Comparison of ENCODE assay signal across 8 cellular contexts in the genomic region with DNA sequence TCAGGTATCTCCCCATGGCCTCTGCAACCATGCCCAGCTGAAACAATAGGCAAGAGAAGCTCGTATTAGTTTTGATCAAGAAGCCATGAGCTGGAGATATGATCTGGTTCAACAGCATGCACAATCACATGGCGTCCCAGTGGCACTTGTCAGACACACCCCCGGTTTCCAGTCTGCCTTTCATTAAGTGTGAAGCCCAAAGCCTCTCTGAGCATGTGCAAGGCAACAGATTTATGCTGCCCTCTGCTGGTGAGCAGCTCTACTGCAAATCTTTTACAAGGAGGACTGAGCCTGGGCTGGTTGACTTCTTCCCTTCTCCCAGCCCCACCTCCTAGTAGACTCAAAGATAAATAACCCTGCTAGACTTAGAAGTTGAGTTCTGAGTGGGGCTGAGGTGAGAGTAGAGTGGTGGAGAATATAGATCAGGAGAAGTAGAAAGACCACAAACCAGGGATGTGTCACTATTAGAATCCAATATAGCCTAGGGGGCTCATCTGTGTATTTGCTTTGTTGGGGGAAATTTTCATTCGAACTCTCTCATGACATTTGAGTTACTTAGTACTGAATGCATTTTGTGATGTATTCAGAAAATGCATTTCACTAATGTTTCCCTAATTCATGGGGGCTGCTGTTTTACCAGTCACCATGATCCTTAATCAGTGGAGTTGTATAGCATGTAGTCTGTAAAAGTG. TPM values are rescaled to one million over a fixed set of nuclear protein-coding genes. Genes with fewer than 3 reads are reported as not detected.
DNase-seq lines count a peak whose midpoint lies in the region; ATAC-seq and TF ChIP-seq lines count a peak whose summit lies in the region.

No MANE protein-coding gene starts in this region.

- H3K36me3 Mint-ChIP-seq in WTC11: no peaks in the 10 kb centered on the region

- peaks cover 19% of the 10 kb centered on the region for H3K27me3 Mint-ChIP-seq in WTC11 (ENCODE audit: low read depth)

- peak; percentile 86 for TF ChIP-seq CTCF in WTC11 (IDR thresholded peaks at IDR 0.05)
- TF ChIP-seq CTCF in cardiac fibroblast (IDR thresholded peaks at IDR 0.05; ENCODE audit: low read depth, low read length): peak; percentile 84

- CTCF ChIA-PET in WTC11 (lab: Charles Lee): interaction anchor here (0.6 to 4.0 kb wide), 22 partner anchors 9 to 304 kb away, joined by 3 to 35 read pairs (median 4); no protein-coding TSS in a partner anchor

- ATAC-seq in GM18907 (IDR thresholded peaks at IDR 0.05; ENCODE audit: unreplicated experiment) (peak; percentile 90), HG03108 (IDR thresholded peaks at IDR 0.05; ENCODE audit: unreplicated experiment) (peak; percentile 91), WTC11 (peak; percentile 98)

- H3K4me3 Mint-ChIP-seq in WTC11: no peak overlapping the region

- DNase-seq in AML-193 (lab: John Stamatoyannopoulos, UW) (peak; percentile 46 to 57), NCI-H2171 treated with DMSO at 0.1 percent for 48 hours (lab: John Stamatoyannopoulos, UW) (peak; percentile 79), WTC11 (ENCODE audit: low spot score) (peak; percentile 90), cardiac fibroblast (ENCODE audit: low read depth in 2 of 2) (peak; percentile 82 to 84), left kidney (ENCODE audit: low read depth, low spot score) (peak; percentile 92)
- peak; percentile 66 to 69 for DNase-seq in stimulated activated CD4-positive, alpha-beta T cell treated with anti-CD3 and anti-CD28 coated beads, Interleukin-4, amount 100 ng/mL, for 48 hours (ENCODE audit: low read depth in 2 of 2)

- no peak overlapping the region for H3K27ac Mint-ChIP-seq in WTC11

- H3K9me3 Mint-ChIP-seq in WTC11: no peaks in the 10 kb centered on the region

- POLR2A ChIA-PET in WTC11 (lab: Charles Lee): interaction anchor here (0.6 kb wide), 1 partner anchor 159 kb away, joined by 3 read pairs; no protein-coding TSS in a partner anchor

- no peak overlapping the region for H3K4me3 ChIP-seq in cardiac fibroblast (replicated peaks in 1 of 2; ENCODE audit: low read depth in 2 of 2, low read length in 2 of 2)

- no peaks in the 10 kb centered on the region for H3K4me1 Mint-ChIP-seq in WTC11

TF ChIP-seq in WTC11, 78 proteins besides CTCF, POLR2A, EP300 and RAD21:
- TF ChIP-seq GABPB1 (CRISPR knock-in tag; IDR thresholded peaks at IDR 0.05) (peak; percentile 57; the same call in 1 of the 2 replicates), MAX (CRISPR knock-in tag; IDR thresholded peaks at IDR 0.05) (peak; percentile 90)
- TF ChIP-seq, protein P1, sequence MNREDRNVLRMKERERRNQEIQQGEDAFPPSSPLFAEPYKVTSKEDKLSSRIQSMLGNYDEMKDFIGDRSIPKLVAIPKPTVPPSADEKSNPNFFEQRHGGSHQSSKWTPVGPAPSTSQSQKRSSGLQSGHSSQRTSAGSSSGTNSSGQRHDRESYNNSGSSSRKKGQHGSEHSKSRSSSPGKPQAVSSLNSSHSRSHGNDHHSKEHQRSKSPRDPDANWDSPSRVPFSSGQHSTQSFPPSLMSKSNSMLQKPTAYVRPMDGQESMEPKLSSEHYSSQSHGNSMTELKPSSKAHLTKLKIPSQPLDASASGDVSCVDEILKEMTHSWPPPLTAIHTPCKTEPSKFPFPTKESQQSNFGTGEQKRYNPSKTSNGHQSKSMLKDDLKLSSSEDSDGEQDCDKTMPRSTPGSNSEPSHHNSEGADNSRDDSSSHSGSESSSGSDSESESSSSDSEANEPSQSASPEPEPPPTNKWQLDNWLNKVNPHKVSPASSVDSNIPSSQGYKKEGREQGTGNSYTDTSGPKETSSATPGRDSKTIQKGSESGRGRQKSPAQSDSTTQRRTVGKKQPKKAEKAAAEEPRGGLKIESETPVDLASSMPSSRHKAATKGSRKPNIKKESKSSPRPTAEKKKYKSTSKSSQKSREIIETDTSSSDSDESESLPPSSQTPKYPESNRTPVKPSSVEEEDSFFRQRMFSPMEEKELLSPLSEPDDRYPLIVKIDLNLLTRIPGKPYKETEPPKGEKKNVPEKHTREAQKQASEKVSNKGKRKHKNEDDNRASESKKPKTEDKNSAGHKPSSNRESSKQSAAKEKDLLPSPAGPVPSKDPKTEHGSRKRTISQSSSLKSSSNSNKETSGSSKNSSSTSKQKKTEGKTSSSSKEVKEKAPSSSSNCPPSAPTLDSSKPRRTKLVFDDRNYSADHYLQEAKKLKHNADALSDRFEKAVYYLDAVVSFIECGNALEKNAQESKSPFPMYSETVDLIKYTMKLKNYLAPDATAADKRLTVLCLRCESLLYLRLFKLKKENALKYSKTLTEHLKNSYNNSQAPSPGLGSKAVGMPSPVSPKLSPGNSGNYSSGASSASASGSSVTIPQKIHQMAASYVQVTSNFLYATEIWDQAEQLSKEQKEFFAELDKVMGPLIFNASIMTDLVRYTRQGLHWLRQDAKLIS (CRISPR knock-in tag; IDR thresholded peaks at IDR 0.05; ENCODE audit: borderline replicate concordance): no peak

RNA-seq across cellular contexts. Expression of gene MBIP, which starts 53.7 kb away (rescaled TPM):
- 18.1 to 19.5 TPM (median 18.4 TPM) in 3 replicates for total RNA-seq in WTC11 (2021)
